25 cellular contexts compared by ENCODE assay signal in the genomic region with DNA sequence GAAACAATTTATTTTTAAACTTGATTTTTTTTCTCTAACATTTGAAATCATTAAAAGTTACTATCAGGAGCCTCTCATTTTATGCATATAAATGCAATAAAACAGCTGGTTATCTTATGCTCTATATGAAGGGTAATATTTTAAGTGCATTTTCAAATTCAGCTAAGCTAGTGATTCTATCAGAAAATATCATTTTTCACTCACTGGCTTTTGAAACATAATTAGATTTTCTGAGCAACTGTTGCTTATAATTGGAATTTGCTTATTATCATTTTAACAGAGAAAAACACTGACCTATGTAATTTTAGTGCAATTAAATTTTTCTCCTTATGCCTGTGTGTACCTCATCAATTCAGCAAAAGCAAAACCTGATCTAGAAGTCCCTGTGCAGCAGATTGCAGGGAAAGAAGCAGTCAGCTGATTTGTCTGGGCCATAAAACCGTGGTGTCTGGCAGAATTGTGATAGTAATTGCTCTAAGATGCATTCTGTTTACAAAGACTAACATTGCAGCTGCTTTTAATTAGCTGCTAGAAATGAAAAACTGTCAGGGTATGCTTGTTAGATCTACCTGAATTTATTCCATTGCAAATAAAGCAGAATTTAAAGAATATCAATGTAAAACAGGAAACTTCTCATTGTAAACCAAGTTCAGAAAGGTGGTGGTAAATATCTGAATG.
A peak's percentile ranks its signal among the peaks of the same experiment; 100 is the strongest.
DNase-seq lines count a peak whose midpoint lies in the region; TF ChIP-seq lines count a peak whose summit lies in the region.
"Had no signal": no experiment of that assay in that cellular context is flagged by ENCODE, and none has a peak within 500 bp of the region (broad histone marks: within the 10 kb centered on the region; RNA-seq: fewer than 3 reads in every experiment).

No MANE protein-coding gene starts in this region.

- H3K27me3 Mint-ChIP-seq in progenitor cell of endocrine pancreas, result no peaks in the 10 kb centered on the region
- H3K27me3 Mint-ChIP-seq: activated CD8-positive, alpha-beta memory T cell treated with anti-CD3 and anti-CD28 coated beads, Interleukin-2, amount 10 ng/mL, durations not matched to agents 7 days and 5 days; central memory CD8-positive, alpha-beta T cell; stimulated activated memory B cell treated with anti-CD40 and anti-IgM and Interleukin-4, amounts not matched to agents 10 μg/mL and 1 μg/mL and 100 μg/mL, for 72 hours had no signal

- DNase-seq in DMS79 treated with DMSO at 0.1 percent for 48 hours (lab: John Stamatoyannopoulos, UW) (peak; percentile 16), DMS79 (lab: John Stamatoyannopoulos, UW) (no peak), NCI-H1417 (lab: John Stamatoyannopoulos, UW) (peak in 2 of 3 experiments; percentile 22 to 77), progenitor cell of endocrine pancreas (ENCODE audit: low spot score, unreplicated experiment) (no peak), DMS53 treated with DMSO at 0.1 percent for 48 hours (lab: John Stamatoyannopoulos, UW; ENCODE audit: unreplicated experiment) (no peak), cerebellar nuclear complex (lab: John Stamatoyannopoulos, UW) (no peak), NOMO-1 (lab: John Stamatoyannopoulos, UW; ENCODE audit: unreplicated experiment in 2 of 2) (no peak)
- DNase-seq: activated CD4-positive, CD25-positive, alpha-beta regulatory T cell treated with anti-CD3 and anti-CD28 coated beads, Interleukin-2, amount 50 U/mL, for 72 hours; activated CD8-positive, alpha-beta memory T cell treated with anti-CD3 and anti-CD28 coated beads, Interleukin-2, amount 10 ng/mL, durations not matched to agents 7 days and 5 days; activated effector memory CD4-positive, alpha-beta T cell treated with anti-CD3 and anti-CD28 coated beads, Interleukin-2, amount 50 U/mL, for 16 hours; amniotic stem cell; effector memory CD4-positive, alpha-beta T cell; hypothalamus; kidney glomerular epithelial cell; MG63; NCI-H226; SHP77 treated with DMSO at 0.1 percent for 48 hours; T1000; tibial artery had no signal

- H3K4me1 Mint-ChIP-seq in progenitor cell of endocrine pancreas (ENCODE audit: low read depth), result no peaks in the 10 kb centered on the region
- H3K4me1 Mint-ChIP-seq: activated CD8-positive, alpha-beta memory T cell treated with anti-CD3 and anti-CD28 coated beads, Interleukin-2, amount 10 ng/mL, durations not matched to agents 7 days and 5 days; central memory CD8-positive, alpha-beta T cell; stimulated activated memory B cell treated with anti-CD40 and anti-IgM and Interleukin-4, amounts not matched to agents 10 μg/mL and 1 μg/mL and 100 μg/mL, for 72 hours had no signal

- peak overlapping the region; percentile 35 for H3K27ac Mint-ChIP-seq in progenitor cell of endocrine pancreas
- H3K27ac Mint-ChIP-seq: activated CD8-positive, alpha-beta memory T cell treated with anti-CD3 and anti-CD28 coated beads, Interleukin-2, amount 10 ng/mL, durations not matched to agents 7 days and 5 days; stimulated activated memory B cell treated with anti-CD40 and anti-IgM and Interleukin-4, amounts not matched to agents 10 μg/mL and 1 μg/mL and 100 μg/mL, for 72 hours had no signal

- TF ChIP-seq CTCF in SU-DHL-6 (IDR thresholded peaks at IDR 0.05; ENCODE audit: insufficient read depth, low read length, poor library complexity, severe bottlenecking), result no peak
- TF ChIP-seq CTCF in progenitor cell of endocrine pancreas (IDR thresholded peaks at IDR 0.05; ENCODE audit: unreplicated experiment), result no peak

- H3K4me2 ChIP-seq in SU-DHL-6 (ENCODE audit: low read depth, low read length, poor library complexity, severe bottlenecking), result no peak overlapping the region

- no peak overlapping the region for H2AFZ ChIP-seq in SU-DHL-6 (ENCODE audit: low read depth, low read length, severe bottlenecking)

- H3K36me3 ChIP-seq in SU-DHL-6 (ENCODE audit: low read length), result no peaks in the 10 kb centered on the region; the same call in 1 of the 2 replicates

- H3K4me3 ChIP-seq in SU-DHL-6 (ENCODE audit: insufficient read depth, low read length, poor library complexity, severe bottlenecking), result no peak overlapping the region
- H3K4me3 ChIP-seq: GM12878, MG63, tibial artery had no signal

- no peaks in the 10 kb centered on the region for H3K9me3 ChIP-seq in SU-DHL-6 (ENCODE audit: insufficient read depth, low read length)
- H3K9me3 ChIP-seq: MG63, tibial artery had no signal

- no peak overlapping the region for H3K9ac ChIP-seq in SU-DHL-6 (ENCODE audit: low read length)

- peaks cover 24% of the 10 kb centered on the region for H3K79me2 ChIP-seq in SU-DHL-6 (ENCODE audit: insufficient read depth, low read length)

- no peaks in the 10 kb centered on the region for H4K20me1 ChIP-seq in SU-DHL-6 (ENCODE audit: low read depth, low read length)

- no peak overlapping the region for H3K4me3 Mint-ChIP-seq in progenitor cell of endocrine pancreas (ENCODE audit: low read depth)
- H3K4me3 Mint-ChIP-seq: activated CD8-positive, alpha-beta memory T cell treated with anti-CD3 and anti-CD28 coated beads, Interleukin-2, amount 10 ng/mL, durations not matched to agents 7 days and 5 days; central memory CD8-positive, alpha-beta T cell; neural crest cell; stimulated activated memory B cell treated with anti-CD40 and anti-IgM and Interleukin-4, amounts not matched to agents 10 μg/mL and 1 μg/mL and 100 μg/mL, for 72 hours had no signal

- no peaks in the 10 kb centered on the region for H3K9me3 Mint-ChIP-seq in progenitor cell of endocrine pancreas (ENCODE audit: low read depth)
- H3K9me3 Mint-ChIP-seq: central memory CD8-positive, alpha-beta T cell; neural crest cell; stimulated activated memory B cell treated with anti-CD40 and anti-IgM and Interleukin-4, amounts not matched to agents 10 μg/mL and 1 μg/mL and 100 μg/mL, for 72 hours had no signal

- H3F3A ChIP-seq in SU-DHL-6 (ENCODE audit: insufficient read depth), result peaks cover 5% of the 10 kb centered on the region; the same call in 1 of the 2 replicates

- H3K36me3 Mint-ChIP-seq in progenitor cell of endocrine pancreas (ENCODE audit: insufficient read depth), result peaks cover 13% of the 10 kb centered on the region

- no peaks in the 10 kb centered on the region for H3K27me3 ChIP-seq in SU-DHL-6 (ENCODE audit: low read length)
- H3K27me3 ChIP-seq: MG63, tibial artery had no signal

- no peaks in the 10 kb centered on the region for H3K9me2 ChIP-seq in SU-DHL-6 (replicated peaks; ENCODE audit: insufficient read depth, low read length)

- peak overlapping the region; percentile 13; the same call in 1 of the 2 replicates for H3K27ac ChIP-seq in SU-DHL-6 (ENCODE audit: low read depth, low read length)
- H3K27ac ChIP-seq: 22Rv1, tibial artery had no signal

Comparison
In these comparisons a context has a peak if more than half of its experiments do, and no peak if none do; other contexts are left out.
1. DNase-seq: peak in DMS79 treated with DMSO at 0.1 percent for 48 hours (single experiment) and NCI-H1417 (2 of 3); none in DMS79 (single experiment), progenitor cell of endocrine pancreas (single experiment), DMS53 treated with DMSO at 0.1 percent for 48 hours (single experiment), cerebellar nuclear complex (0 of 2) and NOMO-1 (0 of 2).